Comparison of ENCODE assay signal across 24 cellular contexts in the genomic region with DNA sequence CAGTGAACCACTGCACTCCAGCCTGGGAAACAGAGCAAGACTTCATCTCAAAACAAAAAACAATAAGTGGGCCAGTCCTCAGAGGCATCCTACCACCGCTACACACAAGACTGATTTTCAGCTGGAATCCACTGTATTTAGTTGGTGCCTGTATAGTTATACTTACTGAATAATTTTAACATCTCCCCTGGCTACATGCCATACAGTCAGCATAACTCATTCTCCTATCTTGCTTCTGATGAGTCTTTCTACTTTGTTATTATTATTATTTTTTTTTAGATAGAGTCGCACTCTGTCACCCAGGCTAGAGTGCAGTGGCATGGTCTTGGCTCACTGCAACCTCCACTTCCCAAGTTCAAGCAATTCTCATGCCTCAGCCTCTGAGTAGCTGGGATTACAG.
"Had no signal": no experiment of that assay in that cellular context is flagged by ENCODE, and none has a peak within 500 bp of the region (broad histone marks: within the 10 kb centered on the region; RNA-seq: fewer than 3 reads in every experiment).

No MANE protein-coding gene starts in this region.

- H3K4me3 ChIP-seq: breast epithelium, heart right ventricle, left lung, lung, mucosa of descending colon, right atrium auricular region, suprapubic skin, tibial artery had no signal

- H3K27ac ChIP-seq: breast epithelium, heart right ventricle, left lung, right atrium auricular region, suprapubic skin, tibial artery had no signal

- H3K4me1 ChIP-seq: breast epithelium, left lung had no signal

- H3K27ac Mint-ChIP-seq: activated naive CD4-positive, alpha-beta T cell treated with anti-CD3 and anti-CD28 coated beads for 36 hours; T-helper 2 cell treated with Interferon-gamma antibody and Interleukin-4, amounts not matched to agents 5 μg/mL and 100 μg/mL, for 36 hours had no signal

- H3K4me3 Mint-ChIP-seq: activated CD4-positive, alpha-beta memory T cell treated with anti-CD3 and anti-CD28 coated beads for 36 hours; activated naive CD4-positive, alpha-beta T cell treated with anti-CD3 and anti-CD28 coated beads for 36 hours; central memory CD8-positive, alpha-beta T cell; natural killer cell treated with Interleukin-12 subunit alpha and Interleukin-12 subunit beta and Interleukin-15 and Interleukin-18, amount 100 ng/mL, for 72 hours; T-helper 2 cell treated with Interferon-gamma antibody and Interleukin-4, amounts not matched to agents 5 μg/mL and 100 μg/mL, for 36 hours had no signal

- DNase-seq: activated CD4-positive, alpha-beta memory T cell treated with anti-CD3 and anti-CD28 coated beads for 36 hours; activated CD4-positive, alpha-beta T cell treated with anti-CD3 and anti-CD28 coated beads for 4 hours; activated CD8-positive, alpha-beta memory T cell treated with anti-CD3 and anti-CD28 coated beads, Interleukin-2, amount 50 U/mL, for 4 hours; activated effector memory CD4-positive, alpha-beta T cell treated with anti-CD3 and anti-CD28 coated beads, Interleukin-2, amount 50 U/mL, for 16 hours; activated naive CD4-positive, alpha-beta T cell treated with anti-CD3 and anti-CD28 coated beads for 36 hours; activated T-cell treated with anti-CD3 and anti-CD28 coated beads, Interleukin-2, amount 50 U/mL, for 1 hour; amygdala; effector CD8-positive, alpha-beta T cell; erythroblast; heart right ventricle; left lung; mucosa of descending colon; stimulated activated naive CD4-positive, alpha-beta T cell; T-helper 1 cell; tibial artery had no signal

- H3K27me3 Mint-ChIP-seq: activated CD4-positive, alpha-beta memory T cell treated with anti-CD3 and anti-CD28 coated beads for 36 hours; central memory CD8-positive, alpha-beta T cell; natural killer cell treated with Interleukin-12 subunit alpha and Interleukin-12 subunit beta and Interleukin-15 and Interleukin-18, amount 100 ng/mL, for 72 hours had no signal

- H3K9me3 ChIP-seq: breast epithelium, heart right ventricle, left lung, mucosa of descending colon, right atrium auricular region, suprapubic skin, tibial artery had no signal

- H3K9me3 Mint-ChIP-seq: activated CD4-positive, alpha-beta memory T cell treated with anti-CD3 and anti-CD28 coated beads for 36 hours; activated naive CD4-positive, alpha-beta T cell treated with anti-CD3 and anti-CD28 coated beads for 36 hours; activated T-helper 1 cell treated with anti-CD3 and anti-CD28 coated beads, Interleukin-12 subunit alpha, Interleukin-12 subunit beta, Interleukin-2, Interleukin-4 antibody, amounts not matched to agents 30 ng/mL and 10 ng/mL and 1 ng/mL, durations not matched to agents 14 hours and 24 hours and 36 hours; central memory CD8-positive, alpha-beta T cell; natural killer cell treated with Interleukin-12 subunit alpha and Interleukin-12 subunit beta and Interleukin-15 and Interleukin-18, amount 100 ng/mL, for 72 hours; T-helper 2 cell treated with Interferon-gamma antibody and Interleukin-4, amounts not matched to agents 5 μg/mL and 100 μg/mL, for 36 hours had no signal

- H3K36me3 ChIP-seq: breast epithelium, heart right ventricle, left lung, right atrium auricular region, suprapubic skin, tibial artery had no signal

- H3K36me3 Mint-ChIP-seq: activated CD4-positive, alpha-beta memory T cell treated with anti-CD3 and anti-CD28 coated beads for 36 hours; natural killer cell treated with Interleukin-12 subunit alpha and Interleukin-12 subunit beta and Interleukin-15 and Interleukin-18, amount 100 ng/mL, for 72 hours had no signal

- H3K4me1 Mint-ChIP-seq: central memory CD8-positive, alpha-beta T cell had no signal

- H3K27me3 ChIP-seq: breast epithelium, heart right ventricle, left lung, right atrium auricular region, suprapubic skin, tibial artery had no signal

- ATAC-seq: heart right ventricle; left lung; mucosa of descending colon; natural killer cell treated with Interleukin-12 subunit alpha and Interleukin-12 subunit beta and Interleukin-15 and Interleukin-18, amount 100 ng/mL, for 72 hours had no signal

- FAIRE-seq: endometrium had no signal
